ENCODE assay signal across 20 cellular contexts in the genomic region with DNA sequence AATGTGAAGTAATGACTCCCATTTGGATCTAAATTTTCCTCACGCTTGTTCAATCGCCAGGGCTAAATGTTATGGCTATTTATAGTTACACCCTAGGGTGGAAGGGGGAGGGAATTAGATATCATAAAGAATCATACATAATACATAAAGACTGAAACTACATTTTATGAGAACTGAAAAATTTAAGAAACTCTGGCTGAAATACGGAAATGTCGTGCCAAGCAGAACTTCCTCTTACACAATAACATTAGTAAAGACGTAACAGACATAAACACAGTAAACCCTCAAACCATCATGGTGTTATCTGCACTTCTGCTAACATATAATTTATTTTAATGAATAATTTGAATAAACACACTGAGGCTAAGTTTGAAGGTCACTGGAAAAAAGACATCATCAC.
DNase-seq lines count a peak whose midpoint lies in the region; ATAC-seq, FAIRE-seq and TF ChIP-seq lines count a peak whose summit lies in the region.
"Had no signal": no experiment of that assay in that cellular context is flagged by ENCODE, and none has a peak within 500 bp of the region (broad histone marks: within the 10 kb centered on the region; RNA-seq: fewer than 3 reads in every experiment).

No MANE protein-coding gene starts in this region.

- no peak overlapping the region for H3K27ac Mint-ChIP-seq in activated T-cell treated with anti-CD3 and anti-CD28 coated beads, Interleukin-2, amount 50 U/mL, for 72 hours

- RAD21 ChIA-PET in GM12878 (lab: Charles Lee; ENCODE audit: unreplicated experiment), result no interaction called here

- no peaks in the 10 kb centered on the region for H3K79me2 ChIP-seq in GM12878 (ENCODE audit: control insufficient read depth, insufficient read depth, low read length)

- no peak for TF ChIP-seq RAD21 in GM12878 (IDR thresholded peaks at IDR 0.05; ENCODE audit: insufficient read depth, low read depth, low read length)

- no peak for FAIRE-seq in GM12878 (lab: Jason Lieb, UNC)
- FAIRE-seq: GM12892, RCC 7860 had no signal

- H3K4me3 Mint-ChIP-seq in activated T-cell treated with anti-CD3 and anti-CD28 coated beads, Interleukin-2, amount 50 U/mL, for 72 hours, result no peak overlapping the region

- ATAC-seq in GM12878, result peak; percentile 53
- no peak for ATAC-seq in activated T-cell treated with anti-CD3 and anti-CD28 coated beads, Interleukin-2, amount 50 U/mL, for 72 hours (replicated peaks in 1 of 2)
- no peak for ATAC-seq in right cardiac atrium

- H3K27ac ChIP-seq in GM12878 (ENCODE audit: control insufficient read depth, insufficient read depth) (no peak overlapping the region), A673 (ENCODE audit: low read depth, low read length, poor library complexity, severe bottlenecking) (no peak overlapping the region), right cardiac atrium (ENCODE audit: low read length) (no peak overlapping the region)
- H3K27ac ChIP-seq: 22Rv1, GM23248 had no signal

- H3K4me2 ChIP-seq in GM12878 (ENCODE audit: control insufficient read depth, insufficient read depth), result no peak overlapping the region

- in situ Hi-C loops in GM12878 (cut with MboI), result no loop called here

- H2AFZ ChIP-seq in GM12878 (ENCODE audit: control insufficient read depth, low read depth, low read length), result no peak overlapping the region
- H2AFZ ChIP-seq: GM23248 had no signal

- no peak overlapping the region for H3K9ac ChIP-seq in GM12878 (ENCODE audit: control insufficient read depth, insufficient read depth, low read length)
- H3K9ac ChIP-seq: GM23248 had no signal

- no TSS peak for BruUV-seq in GM12878 (replicated peaks; lab: Mats Ljungman, UMichigan)
- BruUV-seq in A673 (replicated peaks; lab: Mats Ljungman, UMichigan), result no TSS peak

- no peaks in the 10 kb centered on the region for H3K27me3 Mint-ChIP-seq in activated T-cell treated with anti-CD3 and anti-CD28 coated beads, Interleukin-2, amount 50 U/mL, for 72 hours (ENCODE audit: low read depth)

- no peaks in the 10 kb centered on the region for H3K9me3 Mint-ChIP-seq in activated T-cell treated with anti-CD3 and anti-CD28 coated beads, Interleukin-2, amount 50 U/mL, for 72 hours

- POLR2A ChIA-PET in GM12878 (lab: Charles Lee), result interaction anchor here (0.6 kb wide), 1 partner anchor 260 kb away, joined by 3 read pairs; no protein-coding TSS in a partner anchor
- POLR2A ChIA-PET in A673 (lab: Charles Lee; ENCODE audit: low non-redundant PET), result no interaction called here

- no peaks in the 10 kb centered on the region for H3K9me3 ChIP-seq in GM12878 (replicated peaks; ENCODE audit: control insufficient read depth, insufficient read depth, low read length)
- H3K9me3 ChIP-seq in A673 (ENCODE audit: low read depth, low read length, poor library complexity, severe bottlenecking), result no peaks in the 10 kb centered on the region
- no peaks in the 10 kb centered on the region for H3K9me3 ChIP-seq in right cardiac atrium (ENCODE audit: control insufficient read depth, low read length)

- CTCF ChIA-PET in GM12878 (lab: Yijun Ruan, JAX) (no interaction called here), A673 (lab: Charles Lee) (no interaction called here)

- TF ChIP-seq EP300 in GM12878 (IDR thresholded peaks at IDR 0.05; ENCODE audit: borderline replicate concordance in 1 of 2, control insufficient read depth in 1 of 2, low read depth in 2 of 2, low read length in 2 of 2), result no peak

- H3K4me1 ChIP-seq in GM12878 (ENCODE audit: control insufficient read depth, insufficient read depth, low read length), result no peaks in the 10 kb centered on the region
- H3K4me1 ChIP-seq in A673 (ENCODE audit: insufficient read depth, low read length, poor library complexity, severe bottlenecking), result no peaks in the 10 kb centered on the region
- no peaks in the 10 kb centered on the region for H3K4me1 ChIP-seq in right cardiac atrium (ENCODE audit: control insufficient read depth, insufficient read depth, low read length)

- H3K4me1 Mint-ChIP-seq in activated T-cell treated with anti-CD3 and anti-CD28 coated beads, Interleukin-2, amount 50 U/mL, for 72 hours (ENCODE audit: low read depth), result peaks cover 8% of the 10 kb centered on the region

- H3K36me3 Mint-ChIP-seq in activated T-cell treated with anti-CD3 and anti-CD28 coated beads, Interleukin-2, amount 50 U/mL, for 72 hours (ENCODE audit: insufficient read depth in 2 of 2), result no peaks in the 10 kb centered on the region

- intact Hi-C loops in GM12878 (cut with micrococcal nuclease; ENCODE audit: unreplicated experiment), result loop anchor here (5.0 kb wide), 1 partner anchor 61 kb away; no protein-coding TSS in a partner anchor
- intact Hi-C loops in A673 (cut with micrococcal nuclease; ENCODE audit: unreplicated experiment), result no loop called here
- intact Hi-C loops in right cardiac atrium (cut with DNase I), result no loop called here

- SMC1A ChIA-PET in GM12878 (lab: Charles Lee; ENCODE audit: uncharacterized antibody, unreplicated experiment), result interaction anchor here (0.5 to 1.0 kb wide), 2 partner anchors 12 to 420 kb away, joined by 3 read pairs; no protein-coding TSS in a partner anchor

- no peaks in the 10 kb centered on the region for H4K20me1 ChIP-seq in GM12878 (ENCODE audit: control insufficient read depth, insufficient read depth)

- H3K27me3 ChIP-seq in GM12878 (replicated peaks in 1 of 2; ENCODE audit: control insufficient read depth in 2 of 2, insufficient read depth in 2 of 2, low read length in 1 of 2), result no peaks in the 10 kb centered on the region
- no peaks in the 10 kb centered on the region for H3K27me3 ChIP-seq in A673 (replicated peaks; ENCODE audit: insufficient read depth, low read depth, low read length, poor library complexity)
- no peaks in the 10 kb centered on the region for H3K27me3 ChIP-seq in right cardiac atrium (ENCODE audit: control insufficient read depth, insufficient read depth)

- TF ChIP-seq CTCF in GM12878 (IDR thresholded peaks at IDR 0.05 in 2 of 3, conservative IDR thresholded peaks at IDR 0.05 in 1 of 3; ENCODE audit: control insufficient read depth in 2 of 3, extremely low read depth in 1 of 3, insufficient read depth in 1 of 3, low read depth in 3 of 3, low read length in 3 of 3) (no peak), A673 (conservative IDR thresholded peaks at IDR 0.05; ENCODE audit: low read depth, low read length) (no peak)

- DNase-seq in SIG-M5 treated with dmso at 0.1 percent for 504 hours (lab: John Stamatoyannopoulos, UW; ENCODE audit: unreplicated experiment) (peak; percentile 50), SIG-M5 (lab: John Stamatoyannopoulos, UW) (no peak), NOMO-1 treated with DMSO at 0.1 percent for 48 hours (lab: John Stamatoyannopoulos, UW; ENCODE audit: unreplicated experiment) (peak; percentile 86), GM12878 (ENCODE audit: low read depth, low spot score) (no peak), A673 (ENCODE audit: low spot score) (no peak), right cardiac atrium (no peak)
- DNase-seq in activated T-cell treated with anti-CD3 and anti-CD28 coated beads, Interleukin-2, amount 50 U/mL, for 72 hours, result no peak
- no peak for DNase-seq in activated CD8-positive, alpha-beta memory T cell treated with anti-CD3 and anti-CD28 coated beads, Interleukin-2, amount 50 U/mL, for 48 hours
- DNase-seq: C1 segment of cervical spinal cord; DMS53; GM23248; MM.1S; NCI-H2081; NCI-H226; NK-92 treated with Interleukin-12 subunit alpha and Interleukin-12 subunit beta, amount 100 ng/mL, for 24 hours; SHP77; T-helper 9 cell had no signal

- H3K4me3 ChIP-seq in GM12878 (no peak overlapping the region), A673 (ENCODE audit: low read depth, low read length, poor library complexity, severe bottlenecking) (no peak overlapping the region), right cardiac atrium (ENCODE audit: low read length) (no peak overlapping the region)
- H3K4me3 ChIP-seq: GM23248 had no signal

- H3K36me3 ChIP-seq in GM12878 (ENCODE audit: control insufficient read depth in 2 of 2, insufficient read depth in 2 of 2, low read length in 1 of 2), result no peaks in the 10 kb centered on the region
- no peaks in the 10 kb centered on the region for H3K36me3 ChIP-seq in A673 (ENCODE audit: insufficient read depth, low read length, poor library complexity, severe bottlenecking)

- TF ChIP-seq POLR2A in GM12878 (IDR thresholded peaks at IDR 0.05; ENCODE audit: low read depth, low read length), result no peak

- 37% methylated on average over 5 of the region's 5 CpGs for WGBS in GM12878 (ENCODE audit: insufficient coverage, insufficient replicate concordance, low lambda C conversion rate, missing lambda C conversion rate)
- WGBS in right cardiac atrium, result 38% methylated on average over 5 of the region's 5 CpGs

TF ChIP-seq in GM12878, 131 proteins besides CTCF, POLR2A, EP300 and RAD21:
- TF ChIP-seq MTA3 (IDR thresholded peaks at IDR 0.05; ENCODE audit: borderline replicate concordance, low read length), result no peak
- no peak for TF ChIP-seq NBN (IDR thresholded peaks at IDR 0.05)
- TF ChIP-seq HCFC1 (IDR thresholded peaks at IDR 0.05; ENCODE audit: low read length), result no peak
- TF ChIP-seq CHD2 (IDR thresholded peaks at IDR 0.05; ENCODE audit: borderline replicate concordance, low read depth, low read length), result no peak

Comparison
In these comparisons a context has a peak if more than half of its experiments do, and no peak if none do; other contexts are left out.
1. DNase-seq: peak in SIG-M5 treated with dmso at 0.1 percent for 504 hours (single experiment) and NOMO-1 treated with DMSO at 0.1 percent for 48 hours (single experiment); none in SIG-M5 (single experiment), GM12878 (single experiment), activated T-cell treated with anti-CD3 and anti-CD28 coated beads, Interleukin-2, amount 50 U/mL, for 72 hours (0 of 2), A673 (single experiment), right cardiac atrium (0 of 3) and activated CD8-positive, alpha-beta memory T cell treated with anti-CD3 and anti-CD28 coated beads, Interleukin-2, amount 50 U/mL, for 48 hours (single experiment).